Comparison of ENCODE assay signal across 15 cellular contexts in the genomic region with DNA sequence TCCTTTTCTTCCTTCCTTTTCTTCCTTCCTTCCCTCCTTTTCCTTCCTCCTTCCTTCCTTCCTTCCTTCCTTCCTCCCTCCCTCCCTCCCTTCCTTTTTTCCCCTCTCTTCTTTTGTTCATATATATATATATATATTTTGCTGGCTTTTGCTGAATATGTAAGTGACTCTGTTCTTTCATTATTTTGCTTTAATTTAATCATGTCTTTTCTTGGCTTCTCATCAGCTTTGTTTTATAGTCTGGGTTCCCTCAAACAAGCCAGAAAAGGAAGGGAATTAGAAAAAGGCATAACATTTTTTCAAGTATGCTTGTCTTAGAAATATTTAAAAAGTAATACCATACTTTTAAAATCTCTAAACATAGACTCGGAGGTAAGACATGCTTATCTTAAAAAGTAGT.
DNase-seq lines count a peak whose midpoint lies in the region; ATAC-seq, FAIRE-seq and TF ChIP-seq lines count a peak whose summit lies in the region.
"Had no signal": no experiment of that assay in that cellular context is flagged by ENCODE, and none has a peak within 500 bp of the region (broad histone marks: within the 10 kb centered on the region; RNA-seq: fewer than 3 reads in every experiment).

No MANE protein-coding gene starts in this region.

- H3K27me3 ChIP-seq in ACC112 (ENCODE audit: insufficient read depth, low read length) (peaks cover 5% of the 10 kb centered on the region), K562 (ENCODE audit: control insufficient read depth in 2 of 2, insufficient read depth in 2 of 2, low read length in 2 of 2) (no peaks in the 10 kb centered on the region), foreskin keratinocyte (no peaks in the 10 kb centered on the region)
- H3K27me3 ChIP-seq: BLaER1 had no signal

- H3K4me2 ChIP-seq in K562 (ENCODE audit: insufficient read depth, low read length) = no peak overlapping the region
- H3K4me2 ChIP-seq: BLaER1 had no signal

- no TSS peak for BruUV-seq in K562 (replicated peaks; lab: Mats Ljungman, UMichigan)

- H3K4me1 ChIP-seq in ACC112 (ENCODE audit: control insufficient read depth, insufficient read depth, low read length, unreplicated experiment) (peaks cover 13% of the 10 kb centered on the region), K562 (replicated peaks in 1 of 2; ENCODE audit: control insufficient read depth in 2 of 2, insufficient read depth in 2 of 2, low read length in 2 of 2) (no peaks in the 10 kb centered on the region), foreskin keratinocyte (no peaks in the 10 kb centered on the region)
- H3K4me1 ChIP-seq: BLaER1, HAP-1 had no signal

- no peak for TF ChIP-seq CTCF in 22Rv1 (IDR thresholded peaks at IDR 0.05)
- no peak for TF ChIP-seq CTCF in K562 (IDR thresholded peaks at IDR 0.05 in 2 of 3, conservative IDR thresholded peaks at IDR 0.05 in 1 of 3; ENCODE audit: insufficient read depth in 2 of 3, low read depth in 1 of 3, low read length in 3 of 3)
- TF ChIP-seq CTCF in foreskin keratinocyte (conservative IDR thresholded peaks at IDR 0.05) = no peak

- POLR2A ChIA-PET in K562 (lab: Yijun Ruan, JAX) = interaction anchor here (1.4 kb wide), 1 partner anchor 22 kb away, joined by 3 read pairs; no protein-coding TSS in a partner anchor

- H3K36me3 ChIP-seq in ACC112 (ENCODE audit: insufficient read depth, low read length) (no peaks in the 10 kb centered on the region), K562 (ENCODE audit: control insufficient read depth, insufficient read depth, low read length) (no peaks in the 10 kb centered on the region)
- H3K36me3 ChIP-seq: BLaER1, HAP-1 had no signal

- no peak for TF ChIP-seq POLR2A in K562 (conservative IDR thresholded peaks at IDR 0.05)

- H2AFZ ChIP-seq in ACC112 (ENCODE audit: low read length, unreplicated experiment) = peak overlapping the region; percentile 22
- no peak overlapping the region for H2AFZ ChIP-seq in K562 (ENCODE audit: low read depth, low read length)
- H2AFZ ChIP-seq: GM23248 had no signal

- TF ChIP-seq EP300 in K562 (IDR thresholded peaks at IDR 0.05; ENCODE audit: low read length) = no peak

- CTCF ChIA-PET in K562 (lab: Yijun Ruan, JAX; ENCODE audit: low intra/inter-chr PET ratio) = interaction anchor here (2.1 kb wide), 1 partner anchor 206 kb away, joined by 9 read pairs; no protein-coding TSS in a partner anchor

- H3K9me1 ChIP-seq in K562 (ENCODE audit: control insufficient read depth, insufficient read depth, low read length) = no peaks in the 10 kb centered on the region

- H4K20me1 ChIP-seq in K562 (replicated peaks; ENCODE audit: control insufficient read depth, insufficient read depth, low read length) = no peaks in the 10 kb centered on the region
- H4K20me1 ChIP-seq: BLaER1 had no signal

- H3K9me3 ChIP-seq in K562 (replicated peaks; ENCODE audit: control insufficient read depth, insufficient read depth, low read depth, low read length) = no peaks in the 10 kb centered on the region
- H3K9me3 ChIP-seq: BLaER1, HAP-1 had no signal

- DNase-seq in K562 (ENCODE audit: extremely low read depth in 1 of 4, low spot score in 3 of 4) (no peak), substantia nigra (lab: John Stamatoyannopoulos, UW) (no peak), hippocampal formation (lab: John Stamatoyannopoulos, UW) (no peak), foreskin keratinocyte (no peak), NCI-H226 (no peak)
- DNase-seq: CD4-positive, alpha-beta memory T cell; DMS79; GDM1; GM23248 had no signal

- no peak overlapping the region for H3K9ac ChIP-seq in K562 (ENCODE audit: insufficient read depth in 1 of 2, low read depth in 2 of 2, low read length in 2 of 2)
- H3K9ac ChIP-seq: BLaER1, GM23248 had no signal

- in situ Hi-C loops in K562 (cut with MboI) = loop anchor here (10.0 kb wide), 1 partner anchor 293 kb away; no protein-coding TSS in a partner anchor

- intact Hi-C loops in K562 (cut with micrococcal nuclease) = loop anchor here (1.0 to 5.0 kb wide), 5 partner anchors 95 to 380 kb away; partner anchors contain the start of gene ATXN7L3B

- H3K79me2 ChIP-seq in ACC112 (ENCODE audit: control insufficient read depth, insufficient read depth, low read length, unreplicated experiment) (no peaks in the 10 kb centered on the region), K562 (ENCODE audit: control insufficient read depth, insufficient read depth, low read length) (no peaks in the 10 kb centered on the region)

- FAIRE-seq in K562 (lab: Jason Lieb, UNC) = no peak
- FAIRE-seq: GM12892, GM18507 had no signal

- ATAC-seq in K562 = no peak
- no peak for ATAC-seq in foreskin keratinocyte

- whole genome bisulfite sequencing in K562 (ENCODE audit: insufficient coverage, low coverage, missing lambda C conversion rate) = 0% methylated on average over 1 of the region's 1 CpG

- no peak for TF ChIP-seq RAD21 in K562 (CRISPR knock-in tag; conservative IDR thresholded peaks at IDR 0.05 in 1 of 2, IDR thresholded peaks at IDR 0.05 in 1 of 2)

- no peak overlapping the region for H3K4me3 ChIP-seq in ACC112 (ENCODE audit: low read depth, low read length)
- H3K4me3 ChIP-seq in K562 = no peak overlapping the region
- H3K4me3 ChIP-seq: BLaER1, GM23248, HAP-1 had no signal

- H3K27ac ChIP-seq in 22Rv1 (peak overlapping the region; percentile 79), ACC112 (ENCODE audit: low read depth, low read length) (no peak overlapping the region), K562 (ENCODE audit: extremely low read depth, low read depth, low read length) (no peak overlapping the region), substantia nigra (ENCODE audit: low read depth, low read length, poor library complexity, severe bottlenecking) (peak overlapping the region; percentile 17), foreskin keratinocyte (no peak overlapping the region)
- H3K27ac ChIP-seq: BLaER1, GM23248 had no signal

TF ChIP-seq in K562, 482 proteins besides CTCF, POLR2A, EP300 and RAD21:
- TF ChIP-seq HMGN3 (IDR thresholded peaks at IDR 0.05; ENCODE audit: borderline replicate concordance, extremely low read depth, insufficient read length, low read depth, low read length) (no peak), ZNF512 (tag; IDR thresholded peaks at IDR 0.05) (peak; percentile 66)

Comparison
In these comparisons a context has a peak if more than half of its experiments do, and no peak if none do; other contexts are left out.
1. H3K27ac ChIP-seq: peak in 22Rv1 (single experiment) and substantia nigra (single experiment); none in ACC112 (single experiment), K562 (single experiment) and foreskin keratinocyte (single experiment).